12 cellular contexts compared by ENCODE assay signal in genomic region chr2:68591225-68591624, GRCh38. TPM values are rescaled to one million over a fixed set of nuclear protein-coding genes. Genes with fewer than 3 reads are reported as not detected.
"Had no signal": no experiment of that assay in that cellular context is flagged by ENCODE, and none has a peak within 500 bp of the region (broad histone marks: within the 10 kb centered on the region; RNA-seq: fewer than 3 reads in every experiment).

No MANE protein-coding gene starts in this region.

- DNase-seq: GM23248, GOT3, H7, H9, HCEC 1CT, HFFc6 had no signal

- H3K4me3 ChIP-seq: GM23248, GM23338, HAP-1 had no signal

- H3K4me2 ChIP-seq: GM23338 had no signal

- H3K36me3 ChIP-seq: HAP-1 had no signal

- H3K9me3 ChIP-seq: HAP-1 had no signal

- H3K27ac ChIP-seq: GM23248 had no signal

- ATAC-seq: GM23338, HCT116 had no signal

- H3K4me1 ChIP-seq: HAP-1 had no signal

- FAIRE-seq: H1, H54 had no signal

- H3K9ac ChIP-seq: GM23248 had no signal

- H2AFZ ChIP-seq: GM23248, GM23338 had no signal

RNA-seq across cellular contexts. Expression of gene PROKR1, which starts 52.2 kb away (rescaled TPM):
- total RNA-seq: H4, HFFc6 had no signal
- polyA plus RNA-seq: GM23248 had no signal
